ENCODE assay signal across 1 cellular context in the genomic region with DNA sequence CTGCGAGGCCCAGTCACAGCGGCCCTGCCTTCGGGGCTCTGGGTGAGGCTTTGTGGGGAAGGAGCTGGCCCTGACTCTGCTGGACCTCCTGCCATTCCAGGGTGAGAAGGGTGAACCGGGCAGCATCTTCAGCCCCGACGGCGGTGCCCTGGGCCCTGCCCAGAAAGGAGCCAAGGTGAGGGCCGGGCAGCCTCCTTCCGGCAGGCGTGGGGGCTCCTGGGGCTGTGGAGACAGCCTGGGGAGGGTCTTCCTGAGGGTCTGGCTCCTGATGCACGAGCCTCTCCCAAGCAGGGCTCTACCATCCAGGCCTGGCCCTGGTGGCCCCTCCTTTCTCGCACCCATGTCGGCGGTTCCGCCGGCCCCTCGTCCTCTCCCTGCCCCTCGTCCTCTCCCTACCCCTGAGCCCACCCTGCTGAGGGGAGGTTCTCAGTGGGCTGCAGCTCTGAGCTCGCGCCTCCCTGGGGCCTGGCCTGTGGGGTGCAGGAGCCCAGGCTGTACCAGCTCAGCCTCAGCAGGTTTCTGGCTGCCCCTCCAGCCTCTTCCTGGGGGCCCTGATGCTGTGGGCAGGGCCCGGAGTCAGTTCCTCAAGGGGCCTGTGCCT.
A peak's percentile ranks its signal among the peaks of the same experiment; 100 is the strongest.
TF ChIP-seq lines count a peak whose summit lies in the region.

No MANE protein-coding gene starts in this region.

TF ChIP-seq in K562, 482 proteins besides CTCF, POLR2A, EP300 and RAD21:
- TF ChIP-seq SMAD4 (CRISPR knock-in tag; conservative IDR thresholded peaks at IDR 0.05) (no peak), PCBP1 (IDR thresholded peaks at IDR 0.05; ENCODE audit: low read depth, low read length, poor library complexity, severe bottlenecking) (peak; percentile 47)
TF ChIP-seq in K562: peak in this region for 1.
